In genomic region chr12:57390174-57390573, GRCh38 we compare ENCODE assay signal across 20 cellular contexts. TPM values are rescaled to one million over a fixed set of nuclear protein-coding genes. Genes with fewer than 3 reads are reported as not detected.
DNase-seq lines count a peak whose midpoint lies in the region; ATAC-seq, FAIRE-seq and TF ChIP-seq lines count a peak whose summit lies in the region.
"Had no signal": no experiment of that assay in that cellular context is flagged by ENCODE, and none has a peak within 500 bp of the region (broad histone marks: within the 10 kb centered on the region; RNA-seq: fewer than 3 reads in every experiment).

No MANE protein-coding gene starts in this region.

- POLR2A ChIA-PET in PC-3 (lab: Charles Lee; ENCODE audit: unreplicated experiment) = no interaction called here
- POLR2A ChIA-PET in endothelial cell of umbilical vein (lab: Charles Lee) = no interaction called here

- ATAC-seq in PC-3 (no peak), HG02763 (IDR thresholded peaks at IDR 0.05; ENCODE audit: unreplicated experiment) (no peak), HG03039 (IDR thresholded peaks at IDR 0.05; ENCODE audit: unreplicated experiment) (no peak)
- ATAC-seq: activated CD8-positive, alpha-beta memory T cell treated with anti-CD3 and anti-CD28 coated beads, Interleukin-2, amount 10 ng/mL, durations not matched to agents 7 days and 5 days had no signal

- no peak overlapping the region for H2AFZ ChIP-seq in PC-3 (ENCODE audit: low read length)
- no peak overlapping the region for H2AFZ ChIP-seq in endothelial cell of umbilical vein (ENCODE audit: low read depth, low read length)
- no peak overlapping the region for H2AFZ ChIP-seq in osteoblast (ENCODE audit: low read length)

- peak; percentile 18 for FAIRE-seq in endothelial cell of umbilical vein (lab: Jason Lieb, UNC)
- FAIRE-seq: bronchial epithelial cell had no signal

- no peaks in the 10 kb centered on the region for H3K9me2 ChIP-seq in PC-3 (replicated peaks; ENCODE audit: low read length)

- no peak for TF ChIP-seq POLR2A in endothelial cell of umbilical vein (IDR thresholded peaks at IDR 0.05; ENCODE audit: low read depth, low read length)

- peak overlapping the region; percentile 31 for H3K4me2 ChIP-seq in PC-3 (ENCODE audit: low read length)
- no peak overlapping the region for H3K4me2 ChIP-seq in endothelial cell of umbilical vein (ENCODE audit: insufficient read depth, low read length)
- no peak overlapping the region for H3K4me2 ChIP-seq in osteoblast (ENCODE audit: insufficient read depth, low read length)

- H3K36me3 ChIP-seq in PC-3 (ENCODE audit: low read depth, low read length) (peaks cover 4% of the 10 kb centered on the region; the same call in 1 of the 2 replicates), endothelial cell of umbilical vein (ENCODE audit: control insufficient read depth in 2 of 2, extremely low read depth in 1 of 2, insufficient read depth in 2 of 2, low read length in 2 of 2) (no peaks in the 10 kb centered on the region), osteoblast (ENCODE audit: insufficient read depth, low read length) (peaks cover 4% of the 10 kb centered on the region), tibial artery (peaks cover 16 to 31% (median 17%) of the 10 kb centered on the region in 3 donors)
- H3K36me3 ChIP-seq: prostate gland had no signal

- dilution Hi-C loops in endothelial cell of umbilical vein (cut with MboI; ENCODE audit: extremely low pct_ligation_motif_present, low sequenced_read_pairs) = no loop called here

- H3K4me3 ChIP-seq in PC-3 (ENCODE audit: low read length) (no peak overlapping the region), endothelial cell of umbilical vein (replicated peaks in 1 of 3; ENCODE audit: insufficient read depth in 1 of 3, low read depth in 1 of 3, low read length in 3 of 3) (no peak overlapping the region), osteoblast (ENCODE audit: insufficient read depth, low read length) (no peak overlapping the region), tibial artery (no peak overlapping the region)
- H3K4me3 ChIP-seq: heart left ventricle, prostate gland had no signal

- H3K27ac ChIP-seq in C4-2B (peak overlapping the region; percentile 16; the same call in 1 of the 2 replicates), PC-3 (ENCODE audit: low read length) (peak overlapping the region; percentile 79), endothelial cell of umbilical vein (ENCODE audit: insufficient read depth, low read depth, low read length) (peak overlapping the region; percentile 37), osteoblast (ENCODE audit: low read depth, low read length) (peak overlapping the region; percentile 56), tibial artery (no peak overlapping the region)
- H3K27ac ChIP-seq: prostate gland had no signal

- peak overlapping the region; percentile 11; the same call in 1 of the 2 replicates for H3K9ac ChIP-seq in PC-3 (ENCODE audit: low read length)
- H3K9ac ChIP-seq in endothelial cell of umbilical vein (replicated peaks; ENCODE audit: extremely low read depth, insufficient read depth, low read length) = no peak overlapping the region

- H3K4me1 ChIP-seq in PC-3 (ENCODE audit: insufficient read depth, low read length) (peaks cover 27% of the 10 kb centered on the region), endothelial cell of umbilical vein (ENCODE audit: control insufficient read depth, extremely low read depth, insufficient read depth, low read length) (peaks cover 22% of the 10 kb centered on the region), osteoblast (ENCODE audit: insufficient read depth, low read length) (peaks cover 23% of the 10 kb centered on the region), tibial artery (no peaks in the 10 kb centered on the region)
- H3K4me1 ChIP-seq: prostate gland had no signal

- CTCF ChIA-PET in PC-3 (lab: Charles Lee) = interaction anchor here (1.4 kb wide), 1 partner anchor 63 kb away, joined by 4 read pairs; no protein-coding TSS in a partner anchor
- CTCF ChIA-PET in endothelial cell of umbilical vein (lab: Charles Lee) = no interaction called here

- BruUV-seq in PC-3 (replicated peaks; lab: Mats Ljungman, UMichigan) (no TSS peak), endothelial cell of umbilical vein (replicated peaks; lab: Mats Ljungman, UMichigan) (no TSS peak)

- DNase-seq in PC-3 (no peak), endothelial cell of umbilical vein (ENCODE audit: low read depth, low spot score) (no peak), osteoblast (ENCODE audit: insufficient read length, low spot score, missing footprints) (no peak), tibial artery (no peak)
- DNase-seq: activated CD8-positive, alpha-beta memory T cell treated with anti-CD3 and anti-CD28 coated beads, Interleukin-2, amount 10 ng/mL, durations not matched to agents 7 days and 5 days; heart left ventricle; Karpas-422; NCI-H1092; NCI-H524; stimulated activated CD4-positive, alpha-beta T cell treated with anti-CD3 and anti-CD28 coated beads, Interleukin-15, amount 100 ng/mL, for 24 hours; T-helper 9 cell had no signal

- H3K9me3 ChIP-seq in PC-3 (ENCODE audit: low read length) (no peaks in the 10 kb centered on the region), endothelial cell of umbilical vein (replicated peaks; ENCODE audit: control insufficient read depth, insufficient read depth, low read length) (no peaks in the 10 kb centered on the region), osteoblast (ENCODE audit: low read depth, low read length) (no peaks in the 10 kb centered on the region), tibial artery (no peaks in the 10 kb centered on the region)
- H3K9me3 ChIP-seq: heart left ventricle, prostate gland had no signal

- peaks cover 9% of the 10 kb centered on the region for H3F3A ChIP-seq in PC-3 (ENCODE audit: low read length, unreplicated experiment)

- no peaks in the 10 kb centered on the region for H4K20me1 ChIP-seq in PC-3 (ENCODE audit: low read length)
- H4K20me1 ChIP-seq in endothelial cell of umbilical vein (replicated peaks; ENCODE audit: control insufficient read depth, extremely low read depth, insufficient read depth, low read length) = no peaks in the 10 kb centered on the region
- no peaks in the 10 kb centered on the region for H4K20me1 ChIP-seq in osteoblast (ENCODE audit: insufficient read depth, low read length)

- intact Hi-C loops in PC-3 (cut with micrococcal nuclease) (no loop called here), endothelial cell of umbilical vein (cut with micrococcal nuclease) (no loop called here), tibial artery (cut with DNase I; ENCODE audit: low total_unique reads) (no loop called here)

- H3K27me3 ChIP-seq in PC-3 (ENCODE audit: low read length) (no peaks in the 10 kb centered on the region), endothelial cell of umbilical vein (ENCODE audit: control insufficient read depth in 2 of 2, insufficient read depth in 2 of 2, low read length in 2 of 2) (no peaks in the 10 kb centered on the region), osteoblast (ENCODE audit: insufficient read depth, low read length) (no peaks in the 10 kb centered on the region), tibial artery (no peaks in the 10 kb centered on the region)
- H3K27me3 ChIP-seq: heart left ventricle had no signal

- H3K9me1 ChIP-seq in endothelial cell of umbilical vein (replicated peaks; ENCODE audit: control insufficient read depth, extremely low read depth, insufficient read depth, low read length) = no peaks in the 10 kb centered on the region

- H3K79me2 ChIP-seq in PC-3 (ENCODE audit: low read length) = no peaks in the 10 kb centered on the region
- H3K79me2 ChIP-seq in endothelial cell of umbilical vein (ENCODE audit: control insufficient read depth, insufficient read depth, low read length) = no peaks in the 10 kb centered on the region
- peaks cover 23% of the 10 kb centered on the region for H3K79me2 ChIP-seq in osteoblast (ENCODE audit: insufficient read depth, low read length)

- TF ChIP-seq CTCF in C4-2B (conservative IDR thresholded peaks at IDR 0.05) (no peak), PC-3 (conservative IDR thresholded peaks at IDR 0.05; ENCODE audit: low read depth, low read length) (no peak), endothelial cell of umbilical vein (IDR thresholded peaks at IDR 0.05; ENCODE audit: extremely low read depth in 1 of 2, insufficient read depth in 1 of 2, low read depth in 1 of 2, low read length in 2 of 2) (no peak), osteoblast (IDR thresholded peaks at IDR 0.05; ENCODE audit: extremely low read depth, low read depth, low read length) (no peak), tibial artery (IDR thresholded peaks at IDR 0.05) (no peak)

TF ChIP-seq in endothelial cell of umbilical vein, 7 proteins besides CTCF, POLR2A, EP300 and RAD21 (continues in another document):
- TF ChIP-seq GATA2 (IDR thresholded peaks at IDR 0.05; ENCODE audit: insufficient read depth, insufficient read length, low read depth, low read length) = no peak
- no peak for TF ChIP-seq EZH2 (IDR thresholded peaks at IDR 0.05; ENCODE audit: borderline replicate concordance, low read depth, low read length, severe bottlenecking)
- no peak for TF ChIP-seq MAX (IDR thresholded peaks at IDR 0.05; ENCODE audit: insufficient read depth, insufficient read length)
- no peak for TF ChIP-seq JUN (IDR thresholded peaks at IDR 0.05; ENCODE audit: borderline replicate concordance, insufficient read depth, insufficient read length, low read depth)

RNA-seq across cellular contexts. Expression of gene R3HDM2, which starts 40.7 kb away (rescaled TPM):
- 14.0 and 15.7 TPM in 2 replicates for total RNA-seq in PC-3 (2014; rRNA removed)
- 31.3 and 36.6 TPM in 2 replicates for total RNA-seq in endothelial cell of umbilical vein
- polyA plus RNA-seq in endothelial cell of umbilical vein = 26.1 and 28.0 TPM in 2 replicates
- 16.4 and 16.5 TPM in 2 replicates for polyA plus RNA-seq in endothelial cell of umbilical vein (2011; cell fraction: cytosol; rRNA removed)
- polyA plus RNA-seq in endothelial cell of umbilical vein (2011; cell fraction: nucleus; rRNA removed) = 29.0 and 36.6 TPM in 2 replicates
- 17.8 and 22.1 TPM in 2 replicates for polyA plus RNA-seq in endothelial cell of umbilical vein (2012)
- polyA minus RNA-seq in endothelial cell of umbilical vein = 17.5 and 26.7 TPM in 2 replicates
- polyA minus RNA-seq in endothelial cell of umbilical vein (2011; cell fraction: cytosol; rRNA and poly(A)+ RNA removed) = 3.9 TPM
- polyA minus RNA-seq in endothelial cell of umbilical vein (2011; cell fraction: nucleus; rRNA and poly(A)+ RNA removed) = 11.1 and 13.8 TPM in 2 replicates
- 23.2 and 25.0 TPM in 2 replicates for total RNA-seq in osteoblast

RNA-seq across cellular contexts. Expression of gene INHBC, which starts 44.4 kb away (rescaled TPM):
- not detected in 2 replicates for total RNA-seq in PC-3 (2014; rRNA removed)
- total RNA-seq in endothelial cell of umbilical vein = not detected in 2 replicates
- polyA plus RNA-seq in endothelial cell of umbilical vein = 0.08 TPM in 1 of 2 replicates, not detected in the other
- not detected in 2 replicates for polyA plus RNA-seq in endothelial cell of umbilical vein (2011; cell fraction: cytosol; rRNA removed)
- not detected in 2 replicates for polyA plus RNA-seq in endothelial cell of umbilical vein (2011; cell fraction: nucleus; rRNA removed)
- polyA plus RNA-seq in endothelial cell of umbilical vein (2012) = not detected in 2 replicates
- polyA minus RNA-seq in endothelial cell of umbilical vein = not detected in 2 replicates
- not detected for polyA minus RNA-seq in endothelial cell of umbilical vein (2011; cell fraction: cytosol; rRNA and poly(A)+ RNA removed)
- polyA minus RNA-seq in endothelial cell of umbilical vein (2011; cell fraction: nucleus; rRNA and poly(A)+ RNA removed) = 0.29 TPM in 1 of 2 replicates, not detected in the other
- total RNA-seq in osteoblast = not detected in 2 replicates
- total RNA-seq: activated CD8-positive, alpha-beta memory T cell treated with anti-CD3 and anti-CD28 coated beads, Interleukin-2, amount 10 ng/mL, durations not matched to agents 7 days and 5 days; bronchial epithelial cell; mesenteric fat pad; neural crest cell; SK-MEL-5; urinary bladder had no signal

Comparison
In these comparisons a context has a peak if more than half of its experiments do, and no peak if none do; other contexts are left out.
1. H3K27ac ChIP-seq: peak in C4-2B (single experiment), PC-3 (single experiment), endothelial cell of umbilical vein (single experiment) and osteoblast (single experiment); none in tibial artery (0 of 2).